Comparison of ENCODE assay signal across 8 cellular contexts in genomic region chr3:108036984-108037741, GRCh38. TPM values are rescaled to one million over a fixed set of nuclear protein-coding genes. Genes with fewer than 3 reads are reported as not detected.
DNase-seq lines count a peak whose midpoint lies in the region; ATAC-seq and TF ChIP-seq lines count a peak whose summit lies in the region.

No MANE protein-coding gene starts in this region.

- H3K4me3 ChIP-seq in foreskin fibroblast (ENCODE audit: low read depth in 1 of 2, low read length in 2 of 2): peak overlapping the region; percentile 9 to 18

- TF ChIP-seq CTCF in CD14-positive monocyte (IDR thresholded peaks at IDR 0.05) (no peak), foreskin fibroblast (IDR thresholded peaks at IDR 0.05; ENCODE audit: low read depth, low read length) (no peak), mesothelial cell of epicardium (IDR thresholded peaks at IDR 0.05; ENCODE audit: unreplicated experiment) (no peak)

- peaks cover 33 to 48% of the 10 kb centered on the region in 2 donors for H3K36me3 Mint-ChIP-seq in CD14-positive monocyte
- peaks cover 10% of the 10 kb centered on the region for H3K36me3 Mint-ChIP-seq in mesothelial cell of epicardium

- H3K4me3 Mint-ChIP-seq in CD14-positive monocyte: peak overlapping the region in 1 of 2 donors; percentile 26
- H3K4me3 Mint-ChIP-seq in mesothelial cell of epicardium: no peak overlapping the region

- H3K9me3 Mint-ChIP-seq in CD14-positive monocyte: no peaks in the 10 kb centered on the region
- H3K9me3 Mint-ChIP-seq in mesothelial cell of epicardium: no peaks in the 10 kb centered on the region

- peak; percentile 73 for ATAC-seq in GM19351 (IDR thresholded peaks at IDR 0.05; ENCODE audit: unreplicated experiment)
- ATAC-seq in GM19328 (IDR thresholded peaks at IDR 0.05; ENCODE audit: unreplicated experiment): no peak

- intact Hi-C loops in CD14-positive monocyte (cut with micrococcal nuclease): loop anchor here in 1 of 2 donors (10.0 kb wide), 1 partner anchor 102 kb away; no protein-coding TSS in a partner anchor

- peaks cover 44% of the 10 kb centered on the region for H3K4me1 Mint-ChIP-seq in CD14-positive monocyte
- peaks cover 2% of the 10 kb centered on the region for H3K4me1 Mint-ChIP-seq in mesothelial cell of epicardium

- DNase-seq in CD14-positive monocyte (ENCODE audit: low spot score) (no peak), HS-5 (ENCODE audit: low read depth) (peak; percentile 9), foreskin fibroblast (peak; percentile 32 to 66), kidney tubule cell (ENCODE audit: low spot score) (no peak), mesothelial cell of epicardium (ENCODE audit: low spot score in 2 of 2, unreplicated experiment in 2 of 2) (no peak)
- no peak for DNase-seq in activated effector memory CD4-positive, alpha-beta T cell treated with anti-CD3 and anti-CD28 coated beads, Interleukin-2, amount 50 U/mL, for 16 hours

- no peaks in the 10 kb centered on the region for H3K27me3 Mint-ChIP-seq in CD14-positive monocyte (ENCODE audit: low read depth in 3 of 3)
- no peaks in the 10 kb centered on the region for H3K27me3 Mint-ChIP-seq in mesothelial cell of epicardium (ENCODE audit: low read depth)

- H3K27ac Mint-ChIP-seq in CD14-positive monocyte (peak overlapping the region; percentile 56 to 86 (median 63)), mesothelial cell of epicardium (no peak overlapping the region)

RNA-seq across cellular contexts. Expression of gene CD47, which starts 53.7 kb away (rescaled TPM):
- polyA plus RNA-seq in CD14-positive monocyte: 100 to 1,000 TPM; 173 to 203 TPM
- total RNA-seq in mesothelial cell of epicardium: 174 to 178 TPM (median 176 TPM) in 3 replicates

Comparison
In these comparisons a context has a peak if more than half of its experiments do, and no peak if none do; other contexts are left out.
1. DNase-seq: peak in HS-5 (single experiment) and foreskin fibroblast (2 of 2); none in CD14-positive monocyte (single experiment), kidney tubule cell (single experiment), activated effector memory CD4-positive, alpha-beta T cell treated with anti-CD3 and anti-CD28 coated beads, Interleukin-2, amount 50 U/mL, for 16 hours (single experiment) and mesothelial cell of epicardium (0 of 2).